1 cellular context compared by ENCODE assay signal in the genomic region with DNA sequence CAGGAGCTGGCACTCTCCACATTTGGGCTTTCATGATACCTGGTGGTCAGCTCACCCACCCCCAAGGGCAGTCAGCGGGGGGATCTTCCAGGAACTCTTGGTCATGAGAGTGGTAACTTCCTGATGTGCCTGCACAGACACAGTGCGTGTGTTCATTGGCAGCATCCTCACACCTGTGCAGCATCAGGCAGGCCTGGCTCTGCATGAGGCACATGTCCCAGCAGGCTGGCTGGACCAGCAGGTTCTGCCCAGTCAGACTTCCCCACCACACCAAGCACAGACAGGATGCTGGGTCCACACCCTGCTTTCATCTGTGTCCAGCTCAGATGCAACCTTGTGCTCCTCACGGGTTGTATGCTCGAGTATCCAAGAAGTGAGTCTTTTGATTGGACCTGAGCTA.
TF ChIP-seq lines count a peak whose summit lies in the region.

No MANE protein-coding gene starts in this region.

TF ChIP-seq in H1, 55 proteins besides CTCF, POLR2A, EP300 and RAD21:
- TF ChIP-seq, protein P1, sequence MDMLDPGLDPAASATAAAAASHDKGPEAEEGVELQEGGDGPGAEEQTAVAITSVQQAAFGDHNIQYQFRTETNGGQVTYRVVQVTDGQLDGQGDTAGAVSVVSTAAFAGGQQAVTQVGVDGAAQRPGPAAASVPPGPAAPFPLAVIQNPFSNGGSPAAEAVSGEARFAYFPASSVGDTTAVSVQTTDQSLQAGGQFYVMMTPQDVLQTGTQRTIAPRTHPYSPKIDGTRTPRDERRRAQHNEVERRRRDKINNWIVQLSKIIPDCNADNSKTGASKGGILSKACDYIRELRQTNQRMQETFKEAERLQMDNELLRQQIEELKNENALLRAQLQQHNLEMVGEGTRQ (IDR thresholded peaks at IDR 0.05; ENCODE audit: low read length) = no peak
- TF ChIP-seq, protein P2, sequence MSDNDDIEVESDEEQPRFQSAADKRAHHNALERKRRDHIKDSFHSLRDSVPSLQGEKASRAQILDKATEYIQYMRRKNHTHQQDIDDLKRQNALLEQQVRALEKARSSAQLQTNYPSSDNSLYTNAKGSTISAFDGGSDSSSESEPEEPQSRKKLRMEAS (IDR thresholded peaks at IDR 0.05) = 0 out of 2 replicates have a peak, but pooled peaks have one; percentile 8
